28 cellular contexts compared by ENCODE assay signal in the genomic region with DNA sequence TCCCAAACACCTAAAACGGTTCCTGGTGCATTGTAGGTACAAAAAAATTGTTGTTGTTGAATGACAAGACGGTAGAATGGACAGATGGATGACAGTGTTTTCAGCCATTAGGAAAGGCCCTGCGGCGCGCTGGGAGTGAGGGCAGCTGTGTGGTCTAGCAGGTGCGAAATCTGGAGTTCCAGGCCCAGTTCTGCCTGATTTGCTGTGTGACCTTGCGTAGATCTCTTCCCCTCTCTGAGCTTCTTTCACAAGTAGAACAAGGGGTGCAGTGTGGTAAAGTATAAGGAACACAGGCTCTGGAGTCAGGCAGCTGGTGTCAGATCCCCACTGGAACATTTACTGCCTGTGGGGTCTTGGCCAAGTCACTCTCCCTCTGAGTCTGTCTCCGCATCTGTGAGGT. TPM values are rescaled to one million over a fixed set of nuclear protein-coding genes. Genes with fewer than 3 reads are reported as not detected.
"Had no signal": no experiment of that assay in that cellular context is flagged by ENCODE, and none has a peak within 500 bp of the region (broad histone marks: within the 10 kb centered on the region; RNA-seq: fewer than 3 reads in every experiment).

No MANE protein-coding gene starts in this region.

- ATAC-seq: activated CD4-positive, alpha-beta T cell treated with anti-CD3 and anti-CD28 coated beads for 36 hours; effector memory CD8-positive, alpha-beta T cell; mucosa of descending colon; T-helper 17 cell had no signal

- DNase-seq: activated B cell treated with CpG ODN at 0.5 μM for 24 hours; activated CD4-positive, alpha-beta T cell treated with anti-CD3 and anti-CD28 coated beads for 36 hours; activated CD4-positive, alpha-beta T cell treated with anti-CD3 and anti-CD28 coated beads, Interleukin-2, amount 50 U/mL, for 4 hours; activated CD8-positive, alpha-beta memory T cell treated with anti-CD3 and anti-CD28 coated beads for 24 hours; activated CD8-positive, alpha-beta memory T cell treated with anti-CD3 and anti-CD28 coated beads, Interleukin-2, amount 50 U/mL, for 4 hours; activated naive CD4-positive, alpha-beta T cell treated with Interleukin-2 at 50 U/mL for 16 hours; activated naive CD8-positive, alpha-beta T cell treated with anti-CD3 and anti-CD28 coated beads for 36 hours; activated T-cell treated with anti-CD3 and anti-CD28 coated beads, Interleukin-2, amount 50 U/mL, for 24 hours; central memory CD4-positive, alpha-beta T cell; dermis blood vessel endothelial cell; effector memory CD8-positive, alpha-beta T cell; head of caudate nucleus; hypothalamus; mesenchymal stem cell; mucosa of descending colon; posterior cingulate gyrus; sigmoid colon; stimulated activated CD4-positive, alpha-beta T cell treated with anti-CD3 and anti-CD28 coated beads, Interleukin-15, amount 100 ng/mL, for 24 hours; stimulated activated CD8-positive, alpha-beta memory T cell treated with anti-CD3 and anti-CD28 coated beads, Interleukin-4, amount 100 ng/mL, for 48 hours; stimulated activated naive CD4-positive, alpha-beta T cell treated with Interleukin-2 at 50 U/mL for 16 hours; T-helper 17 cell; tibial artery had no signal

- H3K27me3 Mint-ChIP-seq: activated CD4-positive, alpha-beta T cell treated with anti-CD3 and anti-CD28 coated beads for 36 hours; activated naive CD8-positive, alpha-beta T cell treated with anti-CD3 and anti-CD28 coated beads for 36 hours; activated T-cell treated with anti-CD3 and anti-CD28 coated beads, Interleukin-2, amount 50 U/mL, for 24 hours; effector memory CD8-positive, alpha-beta T cell had no signal

- H3K4me1 Mint-ChIP-seq: activated CD4-positive, alpha-beta T cell treated with anti-CD3 and anti-CD28 coated beads for 36 hours; activated naive CD8-positive, alpha-beta T cell treated with anti-CD3 and anti-CD28 coated beads for 36 hours had no signal

- H3K36me3 Mint-ChIP-seq: activated naive CD8-positive, alpha-beta T cell treated with anti-CD3 and anti-CD28 coated beads for 36 hours had no signal

- H3K9me3 Mint-ChIP-seq: activated B cell treated with CpG ODN at 0.5 μM for 24 hours; activated naive CD8-positive, alpha-beta T cell treated with anti-CD3 and anti-CD28 coated beads for 36 hours; activated T-cell treated with anti-CD3 and anti-CD28 coated beads, Interleukin-2, amount 50 U/mL, for 24 hours; activated T-helper 2 cell treated with anti-CD3 and anti-CD28 coated beads, Interferon-gamma antibody, Interleukin-2, Interleukin-4, amounts not matched to agents 10 μg/mL and 5 μg/mL and 100 μg/mL, durations not matched to agents 14 hours and 24 hours and 36 hours; effector memory CD8-positive, alpha-beta T cell; neural crest cell had no signal

- H3K36me3 ChIP-seq: sigmoid colon, tibial artery had no signal

- H3K4me3 ChIP-seq: esophagus muscularis mucosa, mucosa of descending colon, sigmoid colon, smooth muscle cell, tibial artery had no signal

- H3K9me3 ChIP-seq: esophagus muscularis mucosa, mucosa of descending colon, sigmoid colon, tibial artery had no signal

- H3K4me2 ChIP-seq: smooth muscle cell had no signal

- H3K4me3 Mint-ChIP-seq: activated B cell treated with CpG ODN at 0.5 μM for 24 hours; activated CD4-positive, alpha-beta T cell treated with anti-CD3 and anti-CD28 coated beads for 36 hours; activated naive CD8-positive, alpha-beta T cell treated with anti-CD3 and anti-CD28 coated beads for 36 hours; activated T-cell treated with anti-CD3 and anti-CD28 coated beads, Interleukin-2, amount 50 U/mL, for 24 hours; effector memory CD8-positive, alpha-beta T cell; neural crest cell; T-helper 17 cell had no signal

- H3K27ac ChIP-seq: tibial artery had no signal

- H3K27ac Mint-ChIP-seq: activated B cell treated with CpG ODN at 0.5 μM for 24 hours; activated CD4-positive, alpha-beta T cell treated with anti-CD3 and anti-CD28 coated beads for 36 hours; activated naive CD8-positive, alpha-beta T cell treated with anti-CD3 and anti-CD28 coated beads for 36 hours; activated T-cell treated with anti-CD3 and anti-CD28 coated beads, Interleukin-2, amount 50 U/mL, for 24 hours; activated T-helper 2 cell treated with anti-CD3 and anti-CD28 coated beads, Interferon-gamma antibody, Interleukin-2, Interleukin-4, amounts not matched to agents 10 μg/mL and 5 μg/mL and 100 μg/mL, durations not matched to agents 14 hours and 24 hours and 36 hours; effector memory CD8-positive, alpha-beta T cell; T-helper 17 cell had no signal

- H3K27me3 ChIP-seq: esophagus muscularis mucosa, sigmoid colon, tibial artery had no signal

RNA-seq across cellular contexts. Expression of gene GGT6, which starts 36.4 kb away (rescaled TPM):
- total RNA-seq: activated B cell treated with CpG ODN at 0.5 μM for 24 hours; activated CD4-positive, alpha-beta T cell treated with anti-CD3 and anti-CD28 coated beads for 36 hours; activated naive CD8-positive, alpha-beta T cell treated with anti-CD3 and anti-CD28 coated beads for 36 hours; activated T-helper 2 cell treated with anti-CD3 and anti-CD28 coated beads, Interferon-gamma antibody, Interleukin-2, Interleukin-4, amounts not matched to agents 10 μg/mL and 5 μg/mL and 100 μg/mL, durations not matched to agents 14 hours and 24 hours and 36 hours; astrocyte; dermis blood vessel endothelial cell; esophagus muscularis mucosa; frontal cortex; neural crest cell; T-helper 17 cell had no signal
- polyA plus RNA-seq: smooth muscle cell had no signal
